In genomic region chr12:64610660-64611429, GRCh38 we compare ENCODE assay signal across 8 cellular contexts. TPM values are rescaled to one million over a fixed set of nuclear protein-coding genes. Genes with fewer than 3 reads are reported as not detected.
A peak's percentile ranks its signal among the peaks of the same experiment; 100 is the strongest.
DNase-seq lines count a peak whose midpoint lies in the region; ATAC-seq and TF ChIP-seq lines count a peak whose summit lies in the region.

No MANE protein-coding gene starts in this region.

- no peak for TF ChIP-seq EP300 in stomach (IDR thresholded peaks at IDR 0.05)

- TF ChIP-seq POLR2A in GM18526 (IDR thresholded peaks at IDR 0.05; ENCODE audit: extremely low read depth, insufficient read length), result peak; percentile 45
- TF ChIP-seq POLR2A in erythroblast (IDR thresholded peaks at IDR 0.05; ENCODE audit: low read length), result no peak
- no peak for TF ChIP-seq POLR2A in stomach (IDR thresholded peaks at IDR 0.05)

- H3K36me3 ChIP-seq in naive thymus-derived CD4-positive, alpha-beta T cell (ENCODE audit: control insufficient read depth in 2 of 3, insufficient read depth in 3 of 3, low read length in 3 of 3), result peaks cover 0 to 12% (median 5%) of the 10 kb centered on the region in 3 experiments
- H3K36me3 ChIP-seq in stomach, result no peaks in the 10 kb centered on the region

- H3K4me1 Mint-ChIP-seq in naive thymus-derived CD4-positive, alpha-beta T cell, result peaks cover 31 to 53% (median 43%) of the 10 kb centered on the region in 7 donors

- POLR2A ChIA-PET in AG04449 (lab: Yijun Ruan, JAX), result interaction anchor here (0.7 kb wide), 1 partner anchor 17 kb away, joined by 3 read pairs; no protein-coding TSS in a partner anchor
- POLR2A ChIA-PET in naive thymus-derived CD4-positive, alpha-beta T cell (lab: Charles Lee), result interaction anchor here (0.6 to 37.8 kb wide), 19 partner anchors 9 to 96 kb away, joined by 3 to 900 read pairs (median 5); no protein-coding TSS in a partner anchor

- peak; percentile 59 for ATAC-seq in HG03045 (IDR thresholded peaks at IDR 0.05; ENCODE audit: unreplicated experiment)
- ATAC-seq in naive thymus-derived CD4-positive, alpha-beta T cell, result peak; percentile 59

- no peaks in the 10 kb centered on the region for H3K27me3 Mint-ChIP-seq in naive thymus-derived CD4-positive, alpha-beta T cell

- peak overlapping the region; percentile 76 for H3K27ac ChIP-seq in naive thymus-derived CD4-positive, alpha-beta T cell (ENCODE audit: low read depth, low read length)
- peak overlapping the region; percentile 93 to 99 (median 97) for H3K27ac ChIP-seq in stomach

- no peaks in the 10 kb centered on the region for H3K9me3 ChIP-seq in naive thymus-derived CD4-positive, alpha-beta T cell (ENCODE audit: control insufficient read depth in 2 of 3, low read length in 3 of 3)
- H3K9me3 ChIP-seq in stomach, result no peaks in the 10 kb centered on the region

- CTCF ChIA-PET in AG04449 (lab: Yijun Ruan, JAX), result interaction anchor here (0.6 to 2.4 kb wide), 3 partner anchors 61 to 88 kb away, joined by 3 to 10 read pairs (median 9); no protein-coding TSS in a partner anchor
- CTCF ChIA-PET in naive thymus-derived CD4-positive, alpha-beta T cell (lab: Charles Lee), result interaction anchor here (0.6 to 2.0 kb wide), 10 partner anchors 35 to 90 kb away, joined by 3 to 9 read pairs (median 4); no protein-coding TSS in a partner anchor

- H3K27me3 ChIP-seq in naive thymus-derived CD4-positive, alpha-beta T cell (ENCODE audit: control insufficient read depth in 2 of 2, insufficient read depth in 2 of 2, low read length in 2 of 2), result no peaks in the 10 kb centered on the region
- no peaks in the 10 kb centered on the region for H3K27me3 ChIP-seq in stomach

- peaks cover 28 to 32% of the 10 kb centered on the region in 2 donors for H3K4me1 ChIP-seq in naive thymus-derived CD4-positive, alpha-beta T cell (ENCODE audit: control insufficient read depth in 2 of 2, insufficient read depth in 2 of 2, low read length in 2 of 2)
- peaks cover 4 to 58% (median 33%) of the 10 kb centered on the region in 4 donors for H3K4me1 ChIP-seq in stomach

- peaks cover 0 to 24% (median 21%) of the 10 kb centered on the region in 5 donors for H3K36me3 Mint-ChIP-seq in naive thymus-derived CD4-positive, alpha-beta T cell

- TF ChIP-seq CTCF in AG04449 (IDR thresholded peaks at IDR 0.05; ENCODE audit: insufficient read depth, low read length, missing control alignments) (no peak), stomach (IDR thresholded peaks at IDR 0.05) (no peak)

- peak overlapping the region; percentile 92 to 100 (median 97) for H3K4me3 Mint-ChIP-seq in naive thymus-derived CD4-positive, alpha-beta T cell

- WGBS in stomach, 5 donors, result 0% methylated on average over 19 to 63 of the region's 63 CpGs

- intact Hi-C loops in naive thymus-derived CD4-positive, alpha-beta T cell (cut with micrococcal nuclease), result loop anchor here (1.0 to 5.0 kb wide), 8 partner anchors 8 to 1691 kb away; partner anchors contain the start of genes GNS (in 1 of the 2), HELB (in 1 of the 2), LEMD3 (in 1 of the 2) and TBK1 (in 1 of the 2)
- intact Hi-C loops in stomach (cut with DNase I; ENCODE audit: low total_unique reads), result loop anchor here (10.0 kb wide), 1 partner anchor 64 kb away; no protein-coding TSS in a partner anchor

- H3K4me3 ChIP-seq in AG04449 (ENCODE audit: low read depth, low read length) (peak overlapping the region; percentile 77), stomach (peak overlapping the region; percentile 81 to 97 (median 92))
- H3K4me3 ChIP-seq in naive thymus-derived CD4-positive, alpha-beta T cell (ENCODE audit: low read length), result peak overlapping the region; percentile 93

- H3K9me3 Mint-ChIP-seq in naive thymus-derived CD4-positive, alpha-beta T cell, result no peaks in the 10 kb centered on the region

- no peak for DNase-seq in AG04449 (ENCODE audit: low read depth, low spot score)
- DNase-seq in NCI-H748 (lab: John Stamatoyannopoulos, UW; ENCODE audit: unreplicated experiment), result peak; percentile 81
- peak; percentile 29 for DNase-seq in activated CD8-positive, alpha-beta memory T cell treated with anti-CD3 and anti-CD28 coated beads, Interleukin-2, amount 50 U/mL, for 1 hour (ENCODE audit: extremely low read depth)
- peak; percentile 61 to 62 for DNase-seq in erythroblast (lab: John Stamatoyannopoulos, UW)
- DNase-seq in naive thymus-derived CD4-positive, alpha-beta T cell, result peak; percentile 44 to 75 (median 64)
- DNase-seq in stomach, result peak; percentile 69

- H3K27ac Mint-ChIP-seq in naive thymus-derived CD4-positive, alpha-beta T cell, result peak overlapping the region; percentile 54 to 97 (median 93)

RNA-seq across cellular contexts. Expression of gene RASSF3, which starts 0.6 kb away (rescaled TPM):
- 100 to 1,000 TPM in 4 of 5 experiments, 10 to 100 TPM in 1; 79.0 to 200 (median 107) TPM for total RNA-seq in naive thymus-derived CD4-positive, alpha-beta T cell
- polyA plus RNA-seq in naive thymus-derived CD4-positive, alpha-beta T cell, result 1 to 10 TPM; 4.4 to 5.5 TPM
- 100 to 1,000 TPM in 1 of 5 donors, 10 to 100 TPM in 4; 34.4 to 109 (median 61.0) TPM for total RNA-seq in stomach
- polyA plus RNA-seq in stomach, result 10 to 100 TPM; 29.3 to 68.2 (median 48.6) TPM
